Comparison of ENCODE assay signal across 8 cellular contexts in genomic region chr16:84186685-84187437, GRCh38. TPM values are rescaled to one million over a fixed set of nuclear protein-coding genes. Genes with fewer than 3 reads are reported as not detected.
DNase-seq lines count a peak whose midpoint lies in the region; ATAC-seq and TF ChIP-seq lines count a peak whose summit lies in the region.

Gene TAF1C (minus strand): TSS chr16:84187057. CDS start chr16:84184988, 2,069 bp downstream.

- H3K27me3 ChIP-seq in HAP-1 (ENCODE audit: low read depth) (no peaks in the 10 kb centered on the region), MM.1S (replicated peaks; ENCODE audit: insufficient read depth, low read length) (no peaks in the 10 kb centered on the region), SJCRH30 (no peaks in the 10 kb centered on the region), foreskin keratinocyte (no peaks in the 10 kb centered on the region), neuron (ENCODE audit: insufficient read depth, low read length) (no peaks in the 10 kb centered on the region), subcutaneous abdominal adipose tissue (ENCODE audit: control insufficient read depth in 5 of 5, insufficient read depth in 4 of 5, low read length in 5 of 5) (no peaks in the 10 kb centered on the region)

- H3K27ac ChIP-seq in MM.1S (ENCODE audit: low read length) (peak within 1 kb of the TSS; percentile 25; the same call in 1 of the 2 replicates), SJCRH30 (peak within 1 kb of the TSS; percentile 29), foreskin keratinocyte (peak within 1 kb of the TSS; percentile 55), subcutaneous abdominal adipose tissue (ENCODE audit: low read depth, low read length) (no peak within 1 kb of the TSS)

- H3F3A ChIP-seq in MM.1S (ENCODE audit: insufficient read depth, low read length), result no peaks in the 10 kb centered on the region

- H3K9me3 ChIP-seq in HAP-1 (no peaks in the 10 kb centered on the region), MM.1S (replicated peaks; ENCODE audit: insufficient read depth, low read length) (no peaks in the 10 kb centered on the region), SJCRH30 (replicated peaks) (no peaks in the 10 kb centered on the region), neuron (ENCODE audit: low read length) (no peaks in the 10 kb centered on the region), subcutaneous abdominal adipose tissue (ENCODE audit: control insufficient read depth in 5 of 5, low read length in 5 of 5) (no peaks in the 10 kb centered on the region)

- H3K79me2 ChIP-seq in MM.1S (ENCODE audit: low read length), result peaks cover 27% of the 10 kb centered on the region

- DNase-seq in GDM1 (lab: John Stamatoyannopoulos, UW), result peak; percentile 78
- DNase-seq in HAP-1 (ENCODE audit: low spot score in 2 of 2), result peak; percentile 77 to 91
- peak; percentile 88 for DNase-seq in MM.1S
- peak; percentile 77 to 91 for DNase-seq in SJCRH30
- DNase-seq in activated gamma-delta T cell treated with anti-CD3 and anti-CD28 coated beads, Interleukin-2, amount 50 U/mL, for 16 hours (ENCODE audit: low read depth), result peak; percentile 86
- peak; percentile 52 to 79 for DNase-seq in foreskin keratinocyte

- H3K9me2 ChIP-seq in MM.1S (replicated peaks; ENCODE audit: insufficient read depth, low read length), result no peaks in the 10 kb centered on the region

- no peaks in the 10 kb centered on the region; the same call in 1 of the 2 replicates for H3K4me1 ChIP-seq in HAP-1
- no peaks in the 10 kb centered on the region for H3K4me1 ChIP-seq in MM.1S (ENCODE audit: low read length)
- H3K4me1 ChIP-seq in SJCRH30, result peaks cover 3% of the 10 kb centered on the region; the same call in 1 of the 2 replicates
- H3K4me1 ChIP-seq in foreskin keratinocyte, result no peaks in the 10 kb centered on the region
- peaks cover 11% of the 10 kb centered on the region for H3K4me1 ChIP-seq in neuron (ENCODE audit: insufficient read depth, low read length)
- peaks cover 2 to 40% (median 16%) of the 10 kb centered on the region in 5 donors for H3K4me1 ChIP-seq in subcutaneous abdominal adipose tissue (ENCODE audit: control insufficient read depth in 5 of 5, insufficient read depth in 5 of 5, low read length in 5 of 5)

- no peaks in the 10 kb centered on the region for H4K20me1 ChIP-seq in MM.1S (ENCODE audit: insufficient read depth, low read length)

- peak; percentile 91 for ATAC-seq in foreskin keratinocyte

- H2AFZ ChIP-seq in MM.1S (ENCODE audit: low read length), result peak within 1 kb of the TSS; percentile 85
- peak within 1 kb of the TSS; percentile 85 for H2AFZ ChIP-seq in neuron (ENCODE audit: low read depth, low read length)

- TF ChIP-seq CTCF in MM.1S (IDR thresholded peaks at IDR 0.05; ENCODE audit: low read length) (peak; percentile 70), foreskin keratinocyte (conservative IDR thresholded peaks at IDR 0.05) (peak; percentile 99)

- in situ Hi-C loops in HAP-1 (cut with MboI; ENCODE audit: low sequenced_read_pairs), result loop anchor here (10.0 kb wide), 1 partner anchor 102 kb away; no protein-coding TSS in a partner anchor

- H3K36me3 ChIP-seq in HAP-1 (replicated peaks) (peaks cover 8% of the 10 kb centered on the region), MM.1S (replicated peaks; ENCODE audit: insufficient read depth, low read length) (no peaks in the 10 kb centered on the region), SJCRH30 (no peaks in the 10 kb centered on the region), neuron (ENCODE audit: insufficient read depth, low read length) (peaks cover 36% of the 10 kb centered on the region), subcutaneous abdominal adipose tissue (ENCODE audit: control insufficient read depth in 5 of 5, insufficient read depth in 5 of 5, low read length in 5 of 5) (peaks cover 0 to 33% (median 22%) of the 10 kb centered on the region in 5 donors)

- peak within 1 kb of the TSS; percentile 89 for H3K9ac ChIP-seq in MM.1S (ENCODE audit: low read length)
- peak within 1 kb of the TSS; percentile 63 to 99 (median 94) for H3K9ac ChIP-seq in subcutaneous abdominal adipose tissue (ENCODE audit: low read length in 5 of 5)

- peak within 1 kb of the TSS; percentile 52; the same call in 1 of the 2 replicates for H3K4me2 ChIP-seq in MM.1S (ENCODE audit: low read depth, low read length)

- H3K4me3 ChIP-seq in HAP-1 (peak within 1 kb of the TSS; percentile 87), MM.1S (ENCODE audit: low read length) (peak within 1 kb of the TSS; percentile 85), SJCRH30 (peak within 1 kb of the TSS; percentile 79), neuron (ENCODE audit: low read length) (peak within 1 kb of the TSS; percentile 94), subcutaneous abdominal adipose tissue (ENCODE audit: low read depth in 1 of 5, low read length in 5 of 5) (peak within 1 kb of the TSS; percentile 79 to 99 (median 92))

RNA-seq across cellular contexts. Expression of gene TAF1C, which starts in this region (rescaled TPM):
- 13.8 and 17.1 TPM in 2 replicates for total RNA-seq in SJCRH30 (2014; rRNA removed; shearing (Covaris generic))
- 19.7 and 20.7 TPM in 2 replicates for total RNA-seq in foreskin keratinocyte
- polyA plus RNA-seq in foreskin keratinocyte, result 13.0 and 14.2 TPM in 2 replicates
